ENCODE assay signal across 22 cellular contexts in genomic region chr3:94301346-94301745, GRCh38.
"Had no signal": no experiment of that assay in that cellular context is flagged by ENCODE, and none has a peak within 500 bp of the region (broad histone marks: within the 10 kb centered on the region; RNA-seq: fewer than 3 reads in every experiment).

No MANE protein-coding gene starts in this region.

- DNase-seq: activated CD4-positive, alpha-beta T cell treated with anti-CD3 and anti-CD28 coated beads for 48 hours; activated CD4-positive, alpha-beta T cell treated with anti-CD3 and anti-CD28 coated beads, Interleukin-2, amount 50 U/mL, for 48 hours; activated CD4-positive, CD25-positive, alpha-beta regulatory T cell treated with anti-CD3 and anti-CD28 coated beads, Interleukin-2, amount 50 U/mL, for 72 hours; activated CD8-positive, alpha-beta memory T cell treated with anti-CD3 and anti-CD28 coated beads, Interleukin-2, amount 10 ng/mL, durations not matched to agents 7 days and 5 days; activated effector memory CD4-positive, alpha-beta T cell treated with anti-CD3 and anti-CD28 coated beads, Interleukin-2, amount 50 U/mL, for 16 hours; activated naive CD4-positive, alpha-beta T cell treated with Interleukin-2 at 50 U/mL for 16 hours; activated T-cell treated with anti-CD3 and anti-CD28 coated beads, Interleukin-2, amount 50 U/mL, for 4 hours; amygdala; caudate nucleus; IMR-90; Kasumi-1; KBM-7; MV-4-11; NCI-H1105; NCI-H1436 treated with DMSO at 0.1 percent for 48 hours; NCI-H187; NCI-H2081; NCI-H510A treated with DMSO at 0.1 percent for 48 hours; NCI-H69; SHP77 treated with DMSO at 0.1 percent for 48 hours had no signal

- H3K27me3 Mint-ChIP-seq: activated CD8-positive, alpha-beta memory T cell treated with anti-CD3 and anti-CD28 coated beads, Interleukin-2, amount 10 ng/mL, durations not matched to agents 7 days and 5 days had no signal

- H3K4me1 Mint-ChIP-seq: activated CD8-positive, alpha-beta memory T cell treated with anti-CD3 and anti-CD28 coated beads, Interleukin-2, amount 10 ng/mL, durations not matched to agents 7 days and 5 days had no signal

- H3K4me3 Mint-ChIP-seq: activated CD8-positive, alpha-beta memory T cell treated with anti-CD3 and anti-CD28 coated beads, Interleukin-2, amount 10 ng/mL, durations not matched to agents 7 days and 5 days; activated naive CD8-positive, alpha-beta T cell; activated T-cell treated with anti-CD3 and anti-CD28 coated beads, Interleukin-2, amount 50 U/mL, for 4 hours; T-helper 1 cell treated with Interleukin-12 subunit alpha and Interleukin-12 subunit beta and Interleukin-4 antibody, amounts not matched to agents 30 μg/mL and 1 μg/mL, for 36 hours had no signal

- H3K36me3 Mint-ChIP-seq: activated CD8-positive, alpha-beta memory T cell treated with anti-CD3 and anti-CD28 coated beads, Interleukin-2, amount 10 ng/mL, durations not matched to agents 7 days and 5 days; activated naive CD8-positive, alpha-beta T cell had no signal

- ATAC-seq: activated CD8-positive, alpha-beta memory T cell treated with anti-CD3 and anti-CD28 coated beads, Interleukin-2, amount 10 ng/mL, durations not matched to agents 7 days and 5 days; activated T-cell treated with anti-CD3 and anti-CD28 coated beads, Interleukin-2, amount 50 U/mL, for 4 hours had no signal

- H3K9me3 Mint-ChIP-seq: activated T-cell treated with anti-CD3 and anti-CD28 coated beads, Interleukin-2, amount 50 U/mL, for 4 hours; T-helper 1 cell treated with Interleukin-12 subunit alpha and Interleukin-12 subunit beta and Interleukin-4 antibody, amounts not matched to agents 30 μg/mL and 1 μg/mL, for 36 hours had no signal

- H3K27ac Mint-ChIP-seq: activated CD8-positive, alpha-beta memory T cell treated with anti-CD3 and anti-CD28 coated beads, Interleukin-2, amount 10 ng/mL, durations not matched to agents 7 days and 5 days; activated naive CD8-positive, alpha-beta T cell; T-helper 1 cell treated with Interleukin-12 subunit alpha and Interleukin-12 subunit beta and Interleukin-4 antibody, amounts not matched to agents 30 μg/mL and 1 μg/mL, for 36 hours had no signal
